ENCODE assay signal across 35 cellular contexts in the genomic region with DNA sequence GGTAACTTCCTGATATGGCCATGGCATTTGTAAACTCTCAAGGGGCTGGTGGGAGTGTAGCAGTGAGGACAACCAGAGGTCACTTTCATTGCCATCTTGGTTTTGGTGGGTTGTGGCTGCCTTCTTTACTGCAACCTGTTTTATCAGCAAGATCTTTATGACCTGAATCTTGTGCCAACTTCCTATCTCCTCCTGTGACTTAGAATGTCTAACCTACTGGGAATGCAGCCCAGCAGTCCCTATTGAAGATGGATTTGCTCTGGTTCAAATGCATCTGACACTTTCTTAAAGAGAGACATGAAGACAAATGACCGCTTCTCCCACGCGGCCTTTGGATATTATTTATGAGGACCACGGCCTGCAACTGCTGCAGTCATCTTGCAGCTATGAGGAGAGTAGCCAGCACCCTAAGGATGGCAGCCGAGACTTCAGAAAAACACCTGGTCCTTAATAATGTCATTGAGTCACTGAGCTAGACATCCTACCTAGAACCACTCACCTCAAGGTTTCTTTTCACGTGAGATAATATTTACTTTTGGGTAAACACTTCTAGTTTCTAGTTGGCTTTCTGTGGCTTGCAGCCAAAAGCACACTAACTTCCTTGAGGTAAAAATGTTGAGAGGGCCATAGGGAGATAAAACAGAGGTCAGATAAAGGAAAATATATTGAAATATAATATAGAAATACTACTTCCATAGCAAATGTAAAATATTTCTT. TPM values are rescaled to one million over a fixed set of nuclear protein-coding genes. Genes with fewer than 3 reads are reported as not detected.
DNase-seq lines count a peak whose midpoint lies in the region; FAIRE-seq and TF ChIP-seq lines count a peak whose summit lies in the region.
"Had no signal": no experiment of that assay in that cellular context is flagged by ENCODE, and none has a peak within 500 bp of the region (broad histone marks: within the 10 kb centered on the region; RNA-seq: fewer than 3 reads in every experiment).

No MANE protein-coding gene starts in this region.

- CTCF ChIA-PET in HEK293T (lab: Yijun Ruan, JAX), result interaction anchor here (0.6 kb wide), 1 partner anchor 651 kb away, joined by 4 read pairs; no protein-coding TSS in a partner anchor

- no peak overlapping the region for H3K4me2 ChIP-seq in astrocyte (ENCODE audit: low read length)
- H3K4me2 ChIP-seq: BLaER1 treated with 17β-estradiol and CSF1 and Interleukin-3, amounts not matched to agents 10 nM and 100 nM had no signal

- WGBS in transverse colon (ENCODE audit: low coverage in 1 of 2), 2 donors, result 17 to 60% methylated on average over 1 to 6 of the region's 6 CpGs

- peaks cover 6% of the 10 kb centered on the region for H3K9me3 Mint-ChIP-seq in astrocyte (ENCODE audit: unreplicated experiment)
- H3K9me3 Mint-ChIP-seq: activated CD4-positive, alpha-beta memory T cell treated with anti-CD3 and anti-CD28 coated beads, Interleukin-2, amount 10 ng/mL, durations not matched to agents 7 days and 5 days; activated naive CD4-positive, alpha-beta T cell treated with anti-CD3 and anti-CD28 coated beads, Interleukin-2, amount 10 ng/mL, durations not matched to agents 7 days and 5 days; activated T-helper 1 cell treated with anti-CD3 and anti-CD28 coated beads, Interleukin-12 subunit alpha, Interleukin-12 subunit beta, Interleukin-2, Interleukin-4 antibody, amounts not matched to agents 30 ng/mL and 10 ng/mL and 1 ng/mL, durations not matched to agents 14 hours and 24 hours and 36 hours; natural killer cell treated with Interleukin-12 subunit alpha and Interleukin-12 subunit beta and Interleukin-15 and Interleukin-18, amount 100 ng/mL, for 72 hours; T-helper 1 cell treated with Interleukin-12 subunit alpha and Interleukin-12 subunit beta and Interleukin-4 antibody, amounts not matched to agents 30 μg/mL and 1 μg/mL, for 36 hours had no signal

- peak; percentile 5 for DNase-seq in Daoy (ENCODE audit: low read depth)
- peak; percentile 75 for DNase-seq in LoVo (ENCODE audit: low spot score)
- DNase-seq in astrocyte (ENCODE audit: low read depth), result peak; percentile 25
- peak; percentile 38 for DNase-seq in transverse colon
- DNase-seq in putamen (ENCODE audit: low spot score), result no peak
- DNase-seq in HEK293T (ENCODE audit: extremely low spot score), result no peak
- no peak for DNase-seq in SJCRH30
- DNase-seq: activated CD4-positive, alpha-beta memory T cell treated with anti-CD3 and anti-CD28 coated beads, Interleukin-2, amount 10 ng/mL, durations not matched to agents 7 days and 5 days; activated CD4-positive, alpha-beta T cell treated with anti-CD3 and anti-CD28 coated beads for 1 hour; activated CD8-positive, alpha-beta memory T cell treated with anti-CD3 and anti-CD28 coated beads, Interleukin-2, amount 50 U/mL, for 4 hours; activated naive CD4-positive, alpha-beta T cell treated with anti-CD3 and anti-CD28 coated beads, Interleukin-2, amount 10 ng/mL, durations not matched to agents 7 days and 5 days; Caco-2; dermis blood vessel endothelial cell; esophagus squamous epithelium; foreskin keratinocyte; H9; heart right ventricle; kidney; mammary epithelial cell; MV-4-11; NCI-H1436 treated with DMSO at 0.1 percent for 48 hours; NCI-H2107; NCI-H510A; occipital lobe; stimulated activated CD4-positive, alpha-beta T cell treated with anti-CD3 and anti-CD28 coated beads, Interleukin-15, amount 100 ng/mL, for 24 hours; stimulated activated CD4-positive, alpha-beta T cell treated with anti-CD3 and anti-CD28 coated beads, Interleukin-4, amount 100 ng/mL, for 4 hours had no signal

- no peak for TF ChIP-seq POLR2A in transverse colon (IDR thresholded peaks at IDR 0.05)

- TF ChIP-seq CTCF in astrocyte (IDR thresholded peaks at IDR 0.05; ENCODE audit: insufficient read depth, low read depth, low read length), result no peak
- TF ChIP-seq CTCF in transverse colon (IDR thresholded peaks at IDR 0.05), result no peak

- TF ChIP-seq EP300 in transverse colon (IDR thresholded peaks at IDR 0.05; ENCODE audit: low read depth), result no peak

- H3K79me2 ChIP-seq in astrocyte (ENCODE audit: insufficient read depth, low read length), result no peaks in the 10 kb centered on the region

- H3K4me3 ChIP-seq in astrocyte (ENCODE audit: insufficient read depth, low read depth, low read length), result no peak overlapping the region
- H3K4me3 ChIP-seq in transverse colon, result no peak overlapping the region
- no peak overlapping the region for H3K4me3 ChIP-seq in SJCRH30
- H3K4me3 ChIP-seq: BLaER1 treated with 17β-estradiol and CSF1 and Interleukin-3, amounts not matched to agents 10 nM and 100 nM; esophagus squamous epithelium; heart right ventricle; SK-N-MC; tibial nerve had no signal

- H3K27me3 ChIP-seq in astrocyte (ENCODE audit: insufficient read depth, low read length), result no peaks in the 10 kb centered on the region
- H3K27me3 ChIP-seq in transverse colon, result no peaks in the 10 kb centered on the region
- no peaks in the 10 kb centered on the region for H3K27me3 ChIP-seq in SJCRH30
- H3K27me3 ChIP-seq: BLaER1 treated with 17β-estradiol and CSF1 and Interleukin-3, amounts not matched to agents 10 nM and 100 nM; esophagus squamous epithelium; foreskin keratinocyte; tibial nerve had no signal

- intact Hi-C loops in transverse colon (cut with DNase I; ENCODE audit: low total_unique reads), result no loop called here

- H4K20me1 ChIP-seq in astrocyte (ENCODE audit: insufficient read depth, low read length), result no peaks in the 10 kb centered on the region
- H4K20me1 ChIP-seq: BLaER1 treated with 17β-estradiol and CSF1 and Interleukin-3, amounts not matched to agents 10 nM and 100 nM had no signal

- H3K4me1 Mint-ChIP-seq in astrocyte (ENCODE audit: low read depth, unreplicated experiment), result no peaks in the 10 kb centered on the region
- H3K4me1 Mint-ChIP-seq: activated CD4-positive, alpha-beta memory T cell treated with anti-CD3 and anti-CD28 coated beads, Interleukin-2, amount 10 ng/mL, durations not matched to agents 7 days and 5 days; activated naive CD4-positive, alpha-beta T cell treated with anti-CD3 and anti-CD28 coated beads, Interleukin-2, amount 10 ng/mL, durations not matched to agents 7 days and 5 days; H9 had no signal

- H3K9ac ChIP-seq in astrocyte (ENCODE audit: low read length), result no peak overlapping the region
- H3K9ac ChIP-seq: BLaER1 treated with 17β-estradiol and CSF1 and Interleukin-3, amounts not matched to agents 10 nM and 100 nM had no signal

- H3K4me3 Mint-ChIP-seq in astrocyte (ENCODE audit: unreplicated experiment), result no peak overlapping the region
- H3K4me3 Mint-ChIP-seq: activated CD4-positive, alpha-beta memory T cell treated with anti-CD3 and anti-CD28 coated beads, Interleukin-2, amount 10 ng/mL, durations not matched to agents 7 days and 5 days; activated naive CD4-positive, alpha-beta T cell treated with anti-CD3 and anti-CD28 coated beads, Interleukin-2, amount 10 ng/mL, durations not matched to agents 7 days and 5 days; activated T-helper 1 cell treated with anti-CD3 and anti-CD28 coated beads, Interleukin-12 subunit alpha, Interleukin-12 subunit beta, Interleukin-2, Interleukin-4 antibody, amounts not matched to agents 30 ng/mL and 10 ng/mL and 1 ng/mL, durations not matched to agents 14 hours and 24 hours and 36 hours; brain; H9; natural killer cell treated with Interleukin-12 subunit alpha and Interleukin-12 subunit beta and Interleukin-15 and Interleukin-18, amount 100 ng/mL, for 72 hours; T-helper 1 cell treated with Interleukin-12 subunit alpha and Interleukin-12 subunit beta and Interleukin-4 antibody, amounts not matched to agents 30 μg/mL and 1 μg/mL, for 36 hours had no signal

- H3K27ac Mint-ChIP-seq in astrocyte (ENCODE audit: unreplicated experiment), result no peak overlapping the region
- H3K27ac Mint-ChIP-seq: activated CD4-positive, alpha-beta memory T cell treated with anti-CD3 and anti-CD28 coated beads, Interleukin-2, amount 10 ng/mL, durations not matched to agents 7 days and 5 days; activated naive CD4-positive, alpha-beta T cell treated with anti-CD3 and anti-CD28 coated beads, Interleukin-2, amount 10 ng/mL, durations not matched to agents 7 days and 5 days; activated T-helper 1 cell treated with anti-CD3 and anti-CD28 coated beads, Interleukin-12 subunit alpha, Interleukin-12 subunit beta, Interleukin-2, Interleukin-4 antibody, amounts not matched to agents 30 ng/mL and 10 ng/mL and 1 ng/mL, durations not matched to agents 14 hours and 24 hours and 36 hours; brain; H9; natural killer cell treated with Interleukin-12 subunit alpha and Interleukin-12 subunit beta and Interleukin-15 and Interleukin-18, amount 100 ng/mL, for 72 hours; T-helper 1 cell treated with Interleukin-12 subunit alpha and Interleukin-12 subunit beta and Interleukin-4 antibody, amounts not matched to agents 30 μg/mL and 1 μg/mL, for 36 hours had no signal

- no peak overlapping the region for H2AFZ ChIP-seq in astrocyte (ENCODE audit: low read depth, low read length)

- no peaks in the 10 kb centered on the region for H3K9me3 ChIP-seq in astrocyte (ENCODE audit: insufficient read depth, low read depth, low read length)
- H3K9me3 ChIP-seq in transverse colon, result no peaks in the 10 kb centered on the region
- H3K9me3 ChIP-seq in SJCRH30 (replicated peaks), result no peaks in the 10 kb centered on the region; the same call in 1 of the 2 replicates
- H3K9me3 ChIP-seq: BLaER1 treated with 17β-estradiol and CSF1 and Interleukin-3, amounts not matched to agents 10 nM and 100 nM; Caco-2; esophagus squamous epithelium; heart right ventricle; tibial nerve had no signal

- no peak for FAIRE-seq in astrocyte (lab: Jason Lieb, UNC)
- FAIRE-seq: endometrium, kidney, TTC549 had no signal

- H3K4me1 ChIP-seq in astrocyte (ENCODE audit: insufficient read depth, low read length), result no peaks in the 10 kb centered on the region
- H3K4me1 ChIP-seq in transverse colon, result peaks cover 0 to 10% (median 5%) of the 10 kb centered on the region in 4 donors
- no peaks in the 10 kb centered on the region for H3K4me1 ChIP-seq in SJCRH30
- H3K4me1 ChIP-seq: BLaER1 treated with 17β-estradiol and CSF1 and Interleukin-3, amounts not matched to agents 10 nM and 100 nM; esophagus squamous epithelium; foreskin keratinocyte; heart right ventricle; tibial nerve had no signal

- no peaks in the 10 kb centered on the region for H3K36me3 ChIP-seq in astrocyte (ENCODE audit: insufficient read depth, low read length)
- no peaks in the 10 kb centered on the region for H3K36me3 ChIP-seq in transverse colon
- H3K36me3 ChIP-seq in SJCRH30, result no peaks in the 10 kb centered on the region
- H3K36me3 ChIP-seq: BLaER1 treated with 17β-estradiol and CSF1 and Interleukin-3, amounts not matched to agents 10 nM and 100 nM; esophagus squamous epithelium; heart right ventricle; tibial nerve had no signal

- peaks cover 5% of the 10 kb centered on the region for H3K27me3 Mint-ChIP-seq in astrocyte (ENCODE audit: low read depth, unreplicated experiment)
- H3K27me3 Mint-ChIP-seq: brain had no signal

- in situ Hi-C loops in transverse colon (cut with MboI; ENCODE audit: low pct_ligation_motif_present in 1 of 4, low pct_unique_long_range_greater_than_20kb in 1 of 4, low sequenced_read_pairs in 3 of 4), result no loop called here

- POLR2A ChIA-PET in HEK293T (lab: Yijun Ruan, JAX), result no interaction called here

- H3K27ac ChIP-seq in astrocyte (ENCODE audit: low read depth, low read length), result no peak overlapping the region
- H3K27ac ChIP-seq in transverse colon, result peak overlapping the region in 2 of 4 donors; percentile 31 to 37
- H3K27ac ChIP-seq in SJCRH30, result no peak overlapping the region
- H3K27ac ChIP-seq: BLaER1 treated with 17β-estradiol and CSF1 and Interleukin-3, amounts not matched to agents 10 nM and 100 nM; esophagus squamous epithelium; foreskin keratinocyte; heart right ventricle; SK-N-MC; tibial nerve had no signal

- no peaks in the 10 kb centered on the region for H3K36me3 Mint-ChIP-seq in astrocyte (ENCODE audit: low read depth, unreplicated experiment)
- H3K36me3 Mint-ChIP-seq: activated naive CD4-positive, alpha-beta T cell treated with anti-CD3 and anti-CD28 coated beads, Interleukin-2, amount 10 ng/mL, durations not matched to agents 7 days and 5 days; brain; natural killer cell treated with Interleukin-12 subunit alpha and Interleukin-12 subunit beta and Interleukin-15 and Interleukin-18, amount 100 ng/mL, for 72 hours had no signal

RNA-seq across cellular contexts. Expression of gene CETN3, which starts 28.2 kb away (rescaled TPM):
- 38.6 and 80.4 TPM in 2 replicates for total RNA-seq in Daoy (2014; rRNA removed; shearing (Covaris generic))
- total RNA-seq in astrocyte, result 18.2 and 20.5 TPM in 2 replicates
- 10 to 100 TPM in 1 of 4 donors, 1 to 10 TPM in 1, not detected in 2; 9.7 to 22.7 TPM for total RNA-seq in transverse colon
- 50.1 and 57.0 TPM in 2 replicates for total RNA-seq in SJCRH30 (2014; rRNA removed; shearing (Covaris generic))

Comparison
In these comparisons a context has a peak if more than half of its experiments do, and no peak if none do; other contexts are left out.
1. DNase-seq: peak in Daoy (single experiment), LoVo (single experiment), astrocyte (single experiment) and transverse colon (single experiment); none in putamen (single experiment), HEK293T (single experiment) and SJCRH30 (0 of 2).